Comparison of ENCODE assay signal across 14 cellular contexts in genomic region chr11:120197254-120197891, GRCh38. TPM values are rescaled to one million over a fixed set of nuclear protein-coding genes. Genes with fewer than 3 reads are reported as not detected.
DNase-seq lines count a peak whose midpoint lies in the region; ATAC-seq and TF ChIP-seq lines count a peak whose summit lies in the region.
"Had no signal": no experiment of that assay in that cellular context is flagged by ENCODE, and none has a peak within 500 bp of the region (broad histone marks: within the 10 kb centered on the region; RNA-seq: fewer than 3 reads in every experiment).

No MANE protein-coding gene starts in this region.

- H3K9me3 ChIP-seq in SJCRH30 (replicated peaks) (no peaks in the 10 kb centered on the region), osteoblast (ENCODE audit: low read depth, low read length) (no peaks in the 10 kb centered on the region), upper lobe of right lung (no peaks in the 10 kb centered on the region)
- H3K9me3 ChIP-seq: thyroid gland had no signal

- peaks cover 13% of the 10 kb centered on the region for H3K27me3 Mint-ChIP-seq in activated naive CD8-positive, alpha-beta T cell treated with anti-CD3 and anti-CD28 coated beads, Interleukin-2, amount 50 U/mL, for 24 hours

- DNase-seq in AG10803 (ENCODE audit: low read depth) (peak; percentile 36), SJCRH30 (peak; percentile 81 to 88), hippocampal formation (lab: John Stamatoyannopoulos, UW) (peak; percentile 12 to 53), osteoblast (ENCODE audit: insufficient read length, low spot score, missing footprints) (peak; percentile 81), NCI-H82 (lab: John Stamatoyannopoulos, UW) (no peak), upper lobe of right lung (no peak)
- no peak for DNase-seq in activated naive CD8-positive, alpha-beta T cell treated with anti-CD3 and anti-CD28 coated beads, Interleukin-2, amount 50 U/mL, for 24 hours
- DNase-seq in effector CD8-positive, alpha-beta T cell (lab: John Stamatoyannopoulos, UW), result no peak
- DNase-seq: activated T-cell treated with anti-CD3 and anti-CD28 coated beads, Interleukin-2, amount 50 U/mL, for 24 hours; KBM-7; natural killer cell; NCI-H1694; NK-92 treated with Interleukin-12 subunit alpha and Interleukin-12 subunit beta, amount 100 ng/mL, for 24 hours; thyroid gland had no signal

- H3K27ac ChIP-seq in SJCRH30 (peak overlapping the region; percentile 92), osteoblast (ENCODE audit: low read depth, low read length) (no peak overlapping the region), upper lobe of right lung (no peak overlapping the region)
- H3K27ac ChIP-seq: thyroid gland had no signal

- TF ChIP-seq CTCF in AG10803 (conservative IDR thresholded peaks at IDR 0.05; ENCODE audit: low read length) (no peak), osteoblast (IDR thresholded peaks at IDR 0.05; ENCODE audit: extremely low read depth, low read depth, low read length) (no peak), upper lobe of right lung (IDR thresholded peaks at IDR 0.05) (no peak)

- no peak for ATAC-seq in activated naive CD8-positive, alpha-beta T cell treated with anti-CD3 and anti-CD28 coated beads, Interleukin-2, amount 50 U/mL, for 24 hours
- no peak for ATAC-seq in upper lobe of right lung
- ATAC-seq: natural killer cell had no signal

- H3K79me2 ChIP-seq in osteoblast (ENCODE audit: insufficient read depth, low read length), result no peaks in the 10 kb centered on the region

- no peaks in the 10 kb centered on the region for H3K9me3 Mint-ChIP-seq in activated naive CD8-positive, alpha-beta T cell treated with anti-CD3 and anti-CD28 coated beads, Interleukin-2, amount 50 U/mL, for 24 hours
- H3K9me3 Mint-ChIP-seq: activated T-cell treated with anti-CD3 and anti-CD28 coated beads, Interleukin-2, amount 50 U/mL, for 24 hours; natural killer cell had no signal

- no peaks in the 10 kb centered on the region for H3K36me3 Mint-ChIP-seq in activated naive CD8-positive, alpha-beta T cell treated with anti-CD3 and anti-CD28 coated beads, Interleukin-2, amount 50 U/mL, for 24 hours (ENCODE audit: low read depth)
- H3K36me3 Mint-ChIP-seq: natural killer cell had no signal

- no peaks in the 10 kb centered on the region for H3K27me3 ChIP-seq in SJCRH30
- peaks cover 28% of the 10 kb centered on the region for H3K27me3 ChIP-seq in osteoblast (ENCODE audit: insufficient read depth, low read length)
- peaks cover 5% of the 10 kb centered on the region for H3K27me3 ChIP-seq in upper lobe of right lung
- H3K27me3 ChIP-seq: thyroid gland had no signal

- H2AFZ ChIP-seq in osteoblast (ENCODE audit: low read length), result no peak overlapping the region

- intact Hi-C loops in upper lobe of right lung (cut with DNase I), result no loop called here

- no peak overlapping the region for H3K27ac Mint-ChIP-seq in activated naive CD8-positive, alpha-beta T cell treated with anti-CD3 and anti-CD28 coated beads, Interleukin-2, amount 50 U/mL, for 24 hours
- H3K27ac Mint-ChIP-seq: activated T-cell treated with anti-CD3 and anti-CD28 coated beads, Interleukin-2, amount 50 U/mL, for 24 hours; natural killer cell had no signal

- H3K4me1 Mint-ChIP-seq in activated naive CD8-positive, alpha-beta T cell treated with anti-CD3 and anti-CD28 coated beads, Interleukin-2, amount 50 U/mL, for 24 hours, result no peaks in the 10 kb centered on the region
- H3K4me1 Mint-ChIP-seq: natural killer cell had no signal

- no peak overlapping the region for H3K4me3 ChIP-seq in AG10803 (ENCODE audit: low read length)
- no peak overlapping the region for H3K4me3 ChIP-seq in SJCRH30
- no peak overlapping the region for H3K4me3 ChIP-seq in osteoblast (ENCODE audit: insufficient read depth, low read length)
- H3K4me3 ChIP-seq in upper lobe of right lung, result no peak overlapping the region
- H3K4me3 ChIP-seq: thyroid gland had no signal

- H4K20me1 ChIP-seq in osteoblast (ENCODE audit: insufficient read depth, low read length), result no peaks in the 10 kb centered on the region

- H3K4me3 Mint-ChIP-seq in activated naive CD8-positive, alpha-beta T cell treated with anti-CD3 and anti-CD28 coated beads, Interleukin-2, amount 50 U/mL, for 24 hours, result no peak overlapping the region
- H3K4me3 Mint-ChIP-seq: activated T-cell treated with anti-CD3 and anti-CD28 coated beads, Interleukin-2, amount 50 U/mL, for 24 hours; natural killer cell had no signal

- H3K4me1 ChIP-seq in SJCRH30 (peaks cover 41% of the 10 kb centered on the region), osteoblast (ENCODE audit: insufficient read depth, low read length) (no peaks in the 10 kb centered on the region), upper lobe of right lung (no peaks in the 10 kb centered on the region)

- H3K36me3 ChIP-seq in SJCRH30 (no peaks in the 10 kb centered on the region), osteoblast (ENCODE audit: insufficient read depth, low read length) (no peaks in the 10 kb centered on the region), upper lobe of right lung (no peaks in the 10 kb centered on the region)
- H3K36me3 ChIP-seq: thyroid gland had no signal

- no peak overlapping the region for H3K4me2 ChIP-seq in osteoblast (ENCODE audit: insufficient read depth, low read length)

RNA-seq across cellular contexts. Expression of gene OAF, which starts 13.5 kb away (rescaled TPM):
- total RNA-seq in SJCRH30 (2014; rRNA removed; shearing (Covaris generic)), result 10.6 and 11.2 TPM in 2 replicates
- 7.2 and 10.3 TPM in 2 replicates for total RNA-seq in osteoblast
- total RNA-seq in upper lobe of right lung, result 19.8 TPM

RNA-seq across cellular contexts. Expression of gene POU2F3, which starts 42.6 kb away (rescaled TPM):
- not detected in 2 replicates for total RNA-seq in SJCRH30 (2014; rRNA removed; shearing (Covaris generic))
- total RNA-seq in osteoblast, result under 0.01 TPM in 1 of 2 replicates, not detected in the other
- total RNA-seq in upper lobe of right lung, result 3.0 TPM
- total RNA-seq: natural killer cell had no signal

RNA-seq across cellular contexts. Expression of gene TRIM29, which starts 59.5 kb away (rescaled TPM):
- total RNA-seq in SJCRH30 (2014; rRNA removed; shearing (Covaris generic)), result not detected in 2 replicates
- total RNA-seq in osteoblast (under 0.01 and 0.36 TPM in 2 replicates), upper lobe of right lung (3.4 TPM)
- total RNA-seq: natural killer cell had no signal

Comparison
In these comparisons a context has a peak if more than half of its experiments do, and no peak if none do; other contexts are left out.
1. DNase-seq: peak in AG10803 (single experiment), SJCRH30 (2 of 2), hippocampal formation (2 of 2) and osteoblast (single experiment); none in activated naive CD8-positive, alpha-beta T cell treated with anti-CD3 and anti-CD28 coated beads, Interleukin-2, amount 50 U/mL, for 24 hours (single experiment), NCI-H82 (single experiment), upper lobe of right lung (single experiment) and effector CD8-positive, alpha-beta T cell (single experiment).